27 cellular contexts compared by ENCODE assay signal in genomic region chr7:116708861-116709260, GRCh38. TPM values are rescaled to one million over a fixed set of nuclear protein-coding genes. Genes with fewer than 3 reads are reported as not detected.
DNase-seq lines count a peak whose midpoint lies in the region; ATAC-seq, FAIRE-seq and TF ChIP-seq lines count a peak whose summit lies in the region.
"Had no signal": no experiment of that assay in that cellular context is flagged by ENCODE, and none has a peak within 500 bp of the region (broad histone marks: within the 10 kb centered on the region; RNA-seq: fewer than 3 reads in every experiment).

No MANE protein-coding gene starts in this region.

- H3K36me3 Mint-ChIP-seq in GM23338 (ENCODE audit: low read depth): no peaks in the 10 kb centered on the region
- H3K36me3 Mint-ChIP-seq: naive B cell; stimulated activated effector memory CD8-positive, alpha-beta T cell treated with anti-CD3 and anti-CD28 coated beads, Interleukin-12 subunit alpha, Interleukin-12 subunit beta, amount 100 ng/mL, for 72 hours had no signal

- H3K79me2 ChIP-seq in GM23338 (replicated peaks; ENCODE audit: insufficient read depth): no peaks in the 10 kb centered on the region
- H3K79me2 ChIP-seq in PC-9 (ENCODE audit: low read depth): peaks cover 56% of the 10 kb centered on the region

- peak overlapping the region; percentile 16; the same call in 1 of the 3 replicates for H3K4me3 ChIP-seq in A549
- H3K4me3 ChIP-seq in GM23338: no peak overlapping the region
- no peak overlapping the region for H3K4me3 ChIP-seq in PC-9
- H3K4me3 ChIP-seq: MG63 had no signal

- POLR2A ChIA-PET in A549 (lab: Yijun Ruan, JAX) (interaction anchor here (2.8 kb wide), 1 partner anchor 8 kb away, joined by 14 read pairs; no protein-coding TSS in a partner anchor), PC-9 (lab: Charles Lee; ENCODE audit: unreplicated experiment) (no interaction called here), RWPE1 (lab: Yijun Ruan, JAX; ENCODE audit: low non-redundant PET) (no interaction called here)

- no peaks in the 10 kb centered on the region for H3K36me3 ChIP-seq in GM23338 (ENCODE audit: insufficient read depth)
- peaks cover 7% of the 10 kb centered on the region; the same call in 1 of the 2 replicates for H3K36me3 ChIP-seq in PC-9 (ENCODE audit: low read depth)

- TF ChIP-seq CTCF in A549 (IDR thresholded peaks at IDR 0.05) (no peak), GM23338 (conservative IDR thresholded peaks at IDR 0.05; ENCODE audit: low read depth in 2 of 2) (no peak), PC-9 (conservative IDR thresholded peaks at IDR 0.05) (no peak), foreskin keratinocyte (conservative IDR thresholded peaks at IDR 0.05) (no peak), RWPE1 (conservative IDR thresholded peaks at IDR 0.05; ENCODE audit: low read depth) (no peak)

- H3K27me3 Mint-ChIP-seq in GM23338 (ENCODE audit: insufficient read depth, low read depth, poor library complexity): no peaks in the 10 kb centered on the region

- H4K20me1 ChIP-seq in GM23338 (replicated peaks; ENCODE audit: insufficient read depth) (no peaks in the 10 kb centered on the region), PC-9 (ENCODE audit: insufficient read depth) (no peaks in the 10 kb centered on the region)

- 63% methylated on average over 1 of the region's 1 CpG for WGBS in A549 (ENCODE audit: missing lambda C conversion rate)

- H3K4me1 Mint-ChIP-seq in GM23338: peaks cover 24% of the 10 kb centered on the region
- H3K4me1 Mint-ChIP-seq: activated naive CD8-positive, alpha-beta T cell treated with anti-CD3 and anti-CD28 coated beads, Interleukin-2, amount 50 U/mL, for 24 hours; naive B cell; stimulated activated effector memory CD8-positive, alpha-beta T cell treated with anti-CD3 and anti-CD28 coated beads, Interleukin-12 subunit alpha, Interleukin-12 subunit beta, amount 100 ng/mL, for 72 hours had no signal

- DNase-seq in A549 (ENCODE audit: low read depth in 1 of 2, low spot score in 1 of 2) (no peak), GM23338 (ENCODE audit: low spot score) (no peak), PC-9 (no peak), foreskin keratinocyte (no peak), SKM-1 (lab: John Stamatoyannopoulos, UW; ENCODE audit: unreplicated experiment) (no peak), RWPE1 (ENCODE audit: low spot score) (no peak), NCI-H748 (lab: John Stamatoyannopoulos, UW; ENCODE audit: unreplicated experiment) (no peak)
- no peak for DNase-seq in activated naive CD4-positive, alpha-beta T cell treated with anti-CD3 and anti-CD28 coated beads, Interleukin-2, amount 50 U/mL, for 16 hours
- DNase-seq: activated CD4-positive, alpha-beta T cell treated with anti-CD3 and anti-CD28 coated beads for 1 hour; activated CD8-positive, alpha-beta T cell treated with anti-CD3 and anti-CD28 coated beads for 36 hours; activated naive CD8-positive, alpha-beta T cell treated with anti-CD3 and anti-CD28 coated beads, Interleukin-2, amount 50 U/mL, for 24 hours; C1 segment of cervical spinal cord; Caco-2; effector CD4-positive, alpha-beta T cell; left cardiac atrium; mesendoderm; MG63; naive B cell; NCI-H1436 treated with DMSO at 0.1 percent for 48 hours; NCI-H774; nucleus accumbens; retina; SHP77; T-helper 1 cell had no signal

- peak overlapping the region; percentile 32 for H3K27ac Mint-ChIP-seq in GM23338
- H3K27ac Mint-ChIP-seq: activated CD8-positive, alpha-beta T cell treated with anti-CD3 and anti-CD28 coated beads for 36 hours; activated naive CD8-positive, alpha-beta T cell treated with anti-CD3 and anti-CD28 coated beads, Interleukin-2, amount 50 U/mL, for 24 hours; naive B cell; stimulated activated effector memory CD8-positive, alpha-beta T cell treated with anti-CD3 and anti-CD28 coated beads, Interleukin-12 subunit alpha, Interleukin-12 subunit beta, amount 100 ng/mL, for 72 hours had no signal

- H3K27me3 ChIP-seq in GM23338 (ENCODE audit: insufficient read depth): no peaks in the 10 kb centered on the region
- H3K27me3 ChIP-seq in PC-9 (ENCODE audit: insufficient read depth, low read depth): no peaks in the 10 kb centered on the region
- no peaks in the 10 kb centered on the region for H3K27me3 ChIP-seq in foreskin keratinocyte
- H3K27me3 ChIP-seq: MG63 had no signal

- peak overlapping the region; percentile 86 to 98 for H3K27ac ChIP-seq in A549
- H3K27ac ChIP-seq in GM23338 (ENCODE audit: low read depth): no peak overlapping the region
- H3K27ac ChIP-seq in PC-9: no peak overlapping the region
- peak overlapping the region; percentile 64 for H3K27ac ChIP-seq in foreskin keratinocyte
- H3K27ac ChIP-seq in RWPE1: no peak overlapping the region

- peak overlapping the region; percentile 96 for H3K4me2 ChIP-seq in A549
- H3K4me2 ChIP-seq in GM23338: no peak overlapping the region
- H3K4me2 ChIP-seq in PC-9: peak overlapping the region; percentile 10; the same call in 1 of the 2 replicates

- H3K4me1 ChIP-seq in A549 (peaks cover 90% of the 10 kb centered on the region), GM23338 (ENCODE audit: insufficient read depth) (peaks cover 33% of the 10 kb centered on the region), PC-9 (replicated peaks; ENCODE audit: insufficient read depth) (peaks cover 73% of the 10 kb centered on the region), foreskin keratinocyte (peaks cover 70% of the 10 kb centered on the region)

- CTCF ChIA-PET in A549 (lab: Yijun Ruan, JAX): interaction anchor here (0.8 to 1.4 kb wide), 6 partner anchors 10 to 80 kb away, joined by 3 to 5 read pairs (median 4); partner anchors contain the start of gene MET
- CTCF ChIA-PET in PC-9 (lab: Charles Lee): no interaction called here
- CTCF ChIA-PET in RWPE1 (lab: Yijun Ruan, JAX): no interaction called here

- TF ChIP-seq EP300 in A549 (IDR thresholded peaks at IDR 0.05): no peak

- no peak overlapping the region for H3K4me3 Mint-ChIP-seq in GM23338
- H3K4me3 Mint-ChIP-seq: activated CD8-positive, alpha-beta T cell treated with anti-CD3 and anti-CD28 coated beads for 36 hours; activated naive CD8-positive, alpha-beta T cell treated with anti-CD3 and anti-CD28 coated beads, Interleukin-2, amount 50 U/mL, for 24 hours; naive B cell; stimulated activated effector memory CD8-positive, alpha-beta T cell treated with anti-CD3 and anti-CD28 coated beads, Interleukin-12 subunit alpha, Interleukin-12 subunit beta, amount 100 ng/mL, for 72 hours had no signal

- H3K9me3 ChIP-seq in A549 (no peaks in the 10 kb centered on the region), PC-9 (ENCODE audit: insufficient read depth, low read depth) (no peaks in the 10 kb centered on the region)
- H3K9me3 ChIP-seq: Caco-2, MG63 had no signal

- no peak for TF ChIP-seq RAD21 in A549 (conservative IDR thresholded peaks at IDR 0.05 in 1 of 2, IDR thresholded peaks at IDR 0.05 in 1 of 2)

- no peak for FAIRE-seq in A549 (lab: Jason Lieb, UNC)
- FAIRE-seq: GM12892, urothelium cell line had no signal

- intact Hi-C loops in PC-9 (cut with micrococcal nuclease; ENCODE audit: unreplicated experiment): loop anchor here (5.0 kb wide), 1 partner anchor 267 kb away; no protein-coding TSS in a partner anchor

- H3K9me2 ChIP-seq in GM23338 (ENCODE audit: insufficient read depth) (0 out of 2 replicates have a peak, but pooled peaks cover 5% of the 10 kb centered on the region), PC-9 (ENCODE audit: insufficient read depth) (no peaks in the 10 kb centered on the region)

- BruUV-seq in PC-9 (replicated peaks; lab: Mats Ljungman, UMichigan): no TSS peak

- ATAC-seq in A549: peak in 1 of 2 experiments; percentile 20; a peak in 2 of 6 replicates
- ATAC-seq in GM23338: no peak
- peak; percentile 3 for ATAC-seq in foreskin keratinocyte
- ATAC-seq: activated CD8-positive, alpha-beta T cell treated with anti-CD3 and anti-CD28 coated beads for 36 hours; activated naive CD8-positive, alpha-beta T cell treated with anti-CD3 and anti-CD28 coated beads, Interleukin-2, amount 50 U/mL, for 24 hours; left cardiac atrium; stimulated activated effector memory CD8-positive, alpha-beta T cell treated with anti-CD3 and anti-CD28 coated beads, Interleukin-12 subunit alpha, Interleukin-12 subunit beta, amount 100 ng/mL, for 72 hours had no signal

- no peaks in the 10 kb centered on the region for H3K9me3 Mint-ChIP-seq in GM23338
- H3K9me3 Mint-ChIP-seq: activated CD8-positive, alpha-beta T cell treated with anti-CD3 and anti-CD28 coated beads for 36 hours; activated naive CD8-positive, alpha-beta T cell treated with anti-CD3 and anti-CD28 coated beads, Interleukin-2, amount 50 U/mL, for 24 hours; naive B cell; stimulated activated effector memory CD8-positive, alpha-beta T cell treated with anti-CD3 and anti-CD28 coated beads, Interleukin-12 subunit alpha, Interleukin-12 subunit beta, amount 100 ng/mL, for 72 hours had no signal

- TF ChIP-seq POLR2A in A549 (IDR thresholded peaks at IDR 0.05; ENCODE audit: low read length): no peak

- no peak overlapping the region for H2AFZ ChIP-seq in GM23338
- H2AFZ ChIP-seq in PC-9: no peak overlapping the region

- H3F3A ChIP-seq in GM23338 (replicated peaks; ENCODE audit: low read depth): no peaks in the 10 kb centered on the region
- peaks cover 38% of the 10 kb centered on the region for H3F3A ChIP-seq in PC-9 (ENCODE audit: insufficient read depth, low read depth)

TF ChIP-seq in A549, 52 proteins besides CTCF, POLR2A, EP300 and RAD21 (continues in another document):
- TF ChIP-seq SREBF2 (IDR thresholded peaks at IDR 0.05): no peak
- TF ChIP-seq ZFP36 (IDR thresholded peaks at IDR 0.05; ENCODE audit: borderline replicate concordance, partially characterized antibody): no peak
- no peak for TF ChIP-seq NR3C1 (IDR thresholded peaks at IDR 0.05)

TF ChIP-seq in GM23338, 12 proteins besides CTCF, POLR2A, EP300 and RAD21 (continues in another document):
- no peak for TF ChIP-seq ETS1 (IDR thresholded peaks at IDR 0.05)
- TF ChIP-seq STAT1 (IDR thresholded peaks at IDR 0.05; ENCODE audit: unreplicated experiment): no peak

RNA-seq across cellular contexts. Expression of gene MET, which starts 36.9 kb away (rescaled TPM):
- 161 and 165 TPM in 2 replicates for polyA plus RNA-seq in A549 (2011; rRNA removed)
- 35.2 and 44.0 TPM in 2 replicates for polyA plus RNA-seq in A549 (2012; cell fraction: cytosol; rRNA removed)
- polyA plus RNA-seq in A549 (2012; cell fraction: nucleus; rRNA removed): 33.9 and 45.5 TPM in 2 replicates
- polyA plus RNA-seq in A549 (2017; fragmentation: RNase III; extraction: RNeasy Plus Mini Kit Qiagen cat#74134 plus additional on column Dnase treatment): 65.1 to 77.9 TPM (median 72.3 TPM) in 3 replicates
- 417 and 431 TPM in 2 replicates for polyA minus RNA-seq in A549 (2011; rRNA and poly(A)+ RNA removed)
- 16.3 and 23.1 TPM in 2 replicates for total RNA-seq in GM23338 (2014; rRNA removed; shearing (Covaris generic))
- 3.8 and 4.8 TPM in 2 replicates for polyA plus RNA-seq in GM23338 (2016; fragmentation: Nextera tagmentation; extraction: Ambion mirVana)
- 237 and 287 TPM in 2 replicates for total RNA-seq in PC-9 (2021)
- 147 and 157 TPM in 2 replicates for total RNA-seq in foreskin keratinocyte
- 26.7 and 30.7 TPM in 2 replicates for polyA plus RNA-seq in foreskin keratinocyte

Comparison
In these comparisons a context has a peak if more than half of its experiments do, and no peak if none do; other contexts are left out.
1. H3K27ac ChIP-seq: peak in A549 (2 of 2) and foreskin keratinocyte (single experiment); none in GM23338 (single experiment), PC-9 (single experiment) and RWPE1 (single experiment).